In genomic region chr13:95535243-95535642, GRCh38 we compare ENCODE assay signal across 1 cellular context.
TF ChIP-seq lines count a peak whose summit lies in the region.

No MANE protein-coding gene starts in this region.

TF ChIP-seq in A549, 52 proteins besides CTCF, POLR2A, EP300 and RAD21 (continued from another document):
- TF ChIP-seq, protein P1, sequence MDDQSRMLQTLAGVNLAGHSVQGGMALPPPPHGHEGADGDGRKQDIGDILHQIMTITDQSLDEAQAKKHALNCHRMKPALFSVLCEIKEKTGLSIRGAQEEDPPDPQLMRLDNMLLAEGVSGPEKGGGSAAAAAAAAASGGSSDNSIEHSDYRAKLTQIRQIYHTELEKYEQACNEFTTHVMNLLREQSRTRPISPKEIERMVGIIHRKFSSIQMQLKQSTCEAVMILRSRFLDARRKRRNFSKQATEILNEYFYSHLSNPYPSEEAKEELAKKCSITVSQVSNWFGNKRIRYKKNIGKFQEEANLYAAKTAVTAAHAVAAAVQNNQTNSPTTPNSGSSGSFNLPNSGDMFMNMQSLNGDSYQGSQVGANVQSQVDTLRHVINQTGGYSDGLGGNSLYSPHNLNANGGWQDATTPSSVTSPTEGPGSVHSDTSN (IDR thresholded peaks at IDR 0.05) = peak; percentile 47; the same call in 1 of the 2 replicates
- no peak for TF ChIP-seq NFE2L2 (conservative IDR thresholded peaks at IDR 0.05; ENCODE audit: low read length)
- no peak for TF ChIP-seq MAZ (IDR thresholded peaks at IDR 0.05; ENCODE audit: borderline replicate concordance, low read depth, low read length)
- TF ChIP-seq CHD2 (IDR thresholded peaks at IDR 0.05; ENCODE audit: low read length, partially characterized antibody) = no peak
- TF ChIP-seq TP53 (CRISPR knock-in tag; IDR thresholded peaks at IDR 0.05) = no peak
- peak; percentile 83 for TF ChIP-seq MAX (IDR thresholded peaks at IDR 0.05)
- no peak for TF ChIP-seq EHMT2 (IDR thresholded peaks at IDR 0.05; ENCODE audit: low read depth)
- TF ChIP-seq ZFP36 (IDR thresholded peaks at IDR 0.05; ENCODE audit: borderline replicate concordance, partially characterized antibody) = peak; percentile 21
- no peak for TF ChIP-seq RFX5 (IDR thresholded peaks at IDR 0.05)
- no peak for TF ChIP-seq NPAS2 (CRISPR knock-in tag; IDR thresholded peaks at IDR 0.05; ENCODE audit: borderline replicate concordance)
- TF ChIP-seq RARB (CRISPR knock-in tag; IDR thresholded peaks at IDR 0.05) = no peak
- TF ChIP-seq CBX8 (IDR thresholded peaks at IDR 0.05) = no peak
- no peak for TF ChIP-seq EHF (CRISPR knock-in tag; IDR thresholded peaks at IDR 0.05)
- no peak for TF ChIP-seq ZC3H11A (IDR thresholded peaks at IDR 0.05)
- TF ChIP-seq HOXB13 (CRISPR knock-in tag; IDR thresholded peaks at IDR 0.05; ENCODE audit: low read depth) = no peak
- TF ChIP-seq ZSCAN20 (CRISPR knock-in tag; IDR thresholded peaks at IDR 0.05) = no peak
- TF ChIP-seq MAFK (IDR thresholded peaks at IDR 0.05; ENCODE audit: partially characterized antibody) = no peak
- TF ChIP-seq JUN (IDR thresholded peaks at IDR 0.05) = peak; percentile 58 to 64; a peak in 4 of 5 replicates
- TF ChIP-seq REST (IDR thresholded peaks at IDR 0.05) = no peak
- no peak for TF ChIP-seq HMGXB4 (CRISPR knock-in tag; IDR thresholded peaks at IDR 0.05; ENCODE audit: borderline replicate concordance)
- no peak for TF ChIP-seq MYC (IDR thresholded peaks at IDR 0.05; ENCODE audit: borderline replicate concordance, low read length)
- no peak for TF ChIP-seq NR3C1 (IDR thresholded peaks at IDR 0.05)
- TF ChIP-seq HOXA7 (CRISPR knock-in tag; IDR thresholded peaks at IDR 0.05) = no peak
- no peak for TF ChIP-seq ATOH8 (CRISPR knock-in tag; IDR thresholded peaks at IDR 0.05; ENCODE audit: low read depth)
- TF ChIP-seq RNF2 (IDR thresholded peaks at IDR 0.05; ENCODE audit: borderline replicate concordance, low read depth) = no peak
- TF ChIP-seq FOSL2 (IDR thresholded peaks at IDR 0.05) = peak; percentile 95
- TF ChIP-seq FOSL2 (CRISPR knock-in tag; IDR thresholded peaks at IDR 0.05) = peak; percentile 97
- TF ChIP-seq POLR2AphosphoS2 (conservative IDR thresholded peaks at IDR 0.05; ENCODE audit: low read length) = no peak
- peak; percentile 94 for TF ChIP-seq JUNB (IDR thresholded peaks at IDR 0.05)
